ENCODE assay signal across 8 cellular contexts in genomic region chr2:217918220-217919024, GRCh38.
DNase-seq lines count a peak whose midpoint lies in the region; ATAC-seq and TF ChIP-seq lines count a peak whose summit lies in the region.

No MANE protein-coding gene starts in this region.

- intact Hi-C loops in adrenal gland (cut with DNase I), result no loop called here
- intact Hi-C loops in right cardiac atrium (cut with DNase I), result no loop called here

- H3K9me3 ChIP-seq in adrenal gland (replicated peaks in 1 of 3) (no peaks in the 10 kb centered on the region), right cardiac atrium (ENCODE audit: control insufficient read depth, low read length) (no peaks in the 10 kb centered on the region), skeletal muscle tissue (ENCODE audit: control insufficient read depth in 3 of 3, low read length in 3 of 3) (no peaks in the 10 kb centered on the region)

- peak overlapping the region in 4 of 5 donors; percentile 56 to 98 (median 88) for H3K27ac ChIP-seq in adrenal gland
- H3K27ac ChIP-seq in right cardiac atrium (ENCODE audit: low read length), result peak overlapping the region; percentile 81
- peak overlapping the region; percentile 67 for H3K27ac ChIP-seq in skeletal muscle tissue (ENCODE audit: low read depth, low read length)

- H3K4me1 ChIP-seq in adrenal gland (replicated peaks in 1 of 2) (peaks cover 74 to 97% of the 10 kb centered on the region in 2 donors), right cardiac atrium (ENCODE audit: control insufficient read depth, insufficient read depth, low read length) (peaks cover 74% of the 10 kb centered on the region), skeletal muscle tissue (ENCODE audit: control insufficient read depth in 3 of 3, insufficient read depth in 3 of 3, low read length in 3 of 3) (peaks cover 95 to 97% (median 96%) of the 10 kb centered on the region in 3 donors)

- H3K4me3 ChIP-seq in adrenal gland (no peak overlapping the region), right cardiac atrium (ENCODE audit: low read length) (no peak overlapping the region), skeletal muscle tissue (ENCODE audit: low read length in 3 of 3) (no peak overlapping the region)

- H3K9ac ChIP-seq in skeletal muscle tissue (ENCODE audit: low read depth in 1 of 3, low read length in 3 of 3), result peak overlapping the region in 1 of 3 donors; percentile 36

- TF ChIP-seq CTCF in GM13977 (IDR thresholded peaks at IDR 0.05; ENCODE audit: extremely low read depth, insufficient read depth, missing control alignments), result peak; percentile 17
- peak in 3 of 6 experiments; percentile 28 to 36 (median 31) for TF ChIP-seq CTCF in adrenal gland (IDR thresholded peaks at IDR 0.05)

- WGBS in adrenal gland, 4 donors, result 41 to 62% (median 52%) methylated on average over 19 to 24 of the region's 24 CpGs
- WGBS in right cardiac atrium, result 49% methylated on average over 24 of the region's 24 CpGs

- no peaks in the 10 kb centered on the region for H3K27me3 ChIP-seq in adrenal gland
- no peaks in the 10 kb centered on the region for H3K27me3 ChIP-seq in right cardiac atrium (ENCODE audit: control insufficient read depth, insufficient read depth)
- no peaks in the 10 kb centered on the region for H3K27me3 ChIP-seq in skeletal muscle tissue (ENCODE audit: control insufficient read depth in 3 of 3, insufficient read depth in 3 of 3, low read length in 3 of 3)

- ATAC-seq in right cardiac atrium (no peak), HG03439 (IDR thresholded peaks at IDR 0.05; ENCODE audit: unreplicated experiment) (no peak), HG03025 (IDR thresholded peaks at IDR 0.05; ENCODE audit: low FRiP score, unreplicated experiment) (no peak)
- ATAC-seq in activated CD4-positive, CD25-positive, alpha-beta regulatory T cell treated with anti-CD3 and anti-CD28 coated beads, Interleukin-2, amount 50 U/mL, for 24 hours, result no peak

- H3K36me3 ChIP-seq in adrenal gland (replicated peaks in 1 of 2) (peaks cover 0 to 21% of the 10 kb centered on the region in 2 donors), skeletal muscle tissue (ENCODE audit: control insufficient read depth in 3 of 3, insufficient read depth in 3 of 3, low read length in 3 of 3) (peaks cover 3 to 25% (median 22%) of the 10 kb centered on the region in 3 donors)

- no peak for TF ChIP-seq POLR2A in adrenal gland (IDR thresholded peaks at IDR 0.05)

- DNase-seq in GM13977 (ENCODE audit: low spot score) (no peak), adrenal gland (no peak), right cardiac atrium (peak; percentile 59 to 83 (median 78))
- no peak for DNase-seq in activated T-cell treated with anti-CD3 and anti-CD28 coated beads, Interleukin-2, amount 50 U/mL, for 48 hours

- in situ Hi-C loops in GM13977 (cut with MboI; ENCODE audit: low pct_unique_long_range_greater_than_20kb, low sequenced_read_pairs, unreplicated experiment), result no loop called here

Comparison
In these comparisons a context has a peak if more than half of its experiments do, and no peak if none do; other contexts are left out.
1. DNase-seq: peak in right cardiac atrium (3 of 3); none in GM13977 (single experiment), adrenal gland (0 of 7) and activated T-cell treated with anti-CD3 and anti-CD28 coated beads, Interleukin-2, amount 50 U/mL, for 48 hours (0 of 2).
2. Peak in every context shown above with its lines, with median percentiles within 50 percentile points of each other: H3K27ac ChIP-seq.